3 cellular contexts compared by ENCODE assay signal in genomic region chr12:25256005-25256404, GRCh38.
TF ChIP-seq lines count a peak whose summit lies in the region.

No MANE protein-coding gene starts in this region.

TF ChIP-seq in GM23338, 12 proteins besides CTCF, POLR2A, EP300 and RAD21 (continues in another document):
- TF ChIP-seq EZH2phosphoT487 (IDR thresholded peaks at IDR 0.05; ENCODE audit: unreplicated experiment), result no peak
- no peak for TF ChIP-seq EZH2 (IDR thresholded peaks at IDR 0.05; ENCODE audit: low read depth, unreplicated experiment)
- TF ChIP-seq ZNF114 (CRISPR knock-in tag; IDR thresholded peaks at IDR 0.05), result no peak
- TF ChIP-seq, protein P1, sequence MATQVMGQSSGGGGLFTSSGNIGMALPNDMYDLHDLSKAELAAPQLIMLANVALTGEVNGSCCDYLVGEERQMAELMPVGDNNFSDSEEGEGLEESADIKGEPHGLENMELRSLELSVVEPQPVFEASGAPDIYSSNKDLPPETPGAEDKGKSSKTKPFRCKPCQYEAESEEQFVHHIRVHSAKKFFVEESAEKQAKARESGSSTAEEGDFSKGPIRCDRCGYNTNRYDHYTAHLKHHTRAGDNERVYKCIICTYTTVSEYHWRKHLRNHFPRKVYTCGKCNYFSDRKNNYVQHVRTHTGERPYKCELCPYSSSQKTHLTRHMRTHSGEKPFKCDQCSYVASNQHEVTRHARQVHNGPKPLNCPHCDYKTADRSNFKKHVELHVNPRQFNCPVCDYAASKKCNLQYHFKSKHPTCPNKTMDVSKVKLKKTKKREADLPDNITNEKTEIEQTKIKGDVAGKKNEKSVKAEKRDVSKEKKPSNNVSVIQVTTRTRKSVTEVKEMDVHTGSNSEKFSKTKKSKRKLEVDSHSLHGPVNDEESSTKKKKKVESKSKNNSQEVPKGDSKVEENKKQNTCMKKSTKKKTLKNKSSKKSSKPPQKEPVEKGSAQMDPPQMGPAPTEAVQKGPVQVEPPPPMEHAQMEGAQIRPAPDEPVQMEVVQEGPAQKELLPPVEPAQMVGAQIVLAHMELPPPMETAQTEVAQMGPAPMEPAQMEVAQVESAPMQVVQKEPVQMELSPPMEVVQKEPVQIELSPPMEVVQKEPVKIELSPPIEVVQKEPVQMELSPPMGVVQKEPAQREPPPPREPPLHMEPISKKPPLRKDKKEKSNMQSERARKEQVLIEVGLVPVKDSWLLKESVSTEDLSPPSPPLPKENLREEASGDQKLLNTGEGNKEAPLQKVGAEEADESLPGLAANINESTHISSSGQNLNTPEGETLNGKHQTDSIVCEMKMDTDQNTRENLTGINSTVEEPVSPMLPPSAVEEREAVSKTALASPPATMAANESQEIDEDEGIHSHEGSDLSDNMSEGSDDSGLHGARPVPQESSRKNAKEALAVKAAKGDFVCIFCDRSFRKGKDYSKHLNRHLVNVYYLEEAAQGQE (IDR thresholded peaks at IDR 0.05; ENCODE audit: unreplicated experiment), result no peak
- TF ChIP-seq JUNB (IDR thresholded peaks at IDR 0.05; ENCODE audit: unreplicated experiment), result no peak
- no peak for TF ChIP-seq NANOG (IDR thresholded peaks at IDR 0.05; ENCODE audit: borderline replicate concordance)

TF ChIP-seq in WTC11, 78 proteins besides CTCF, POLR2A, EP300 and RAD21:
- TF ChIP-seq GABPB1 (CRISPR knock-in tag; IDR thresholded peaks at IDR 0.05) (0 out of 2 replicates have a peak, but pooled peaks have one; percentile 40), SMAD3 (CRISPR knock-in tag; IDR thresholded peaks at IDR 0.05; ENCODE audit: borderline replicate concordance) (no peak)
TF ChIP-seq in WTC11: peak in this region for 1.

TF ChIP-seq in HepG2, 621 proteins besides CTCF, POLR2A, EP300 and RAD21 (continues in another document):
- TF ChIP-seq ARID5B (CRISPR knock-in tag; IDR thresholded peaks at IDR 0.05) (peak; percentile 40; the same call in 1 of the 2 replicates), MATR3 (CRISPR knock-in tag; IDR thresholded peaks at IDR 0.05) (no peak), ZNF530 (CRISPR knock-in tag; IDR thresholded peaks at IDR 0.05; ENCODE audit: low read depth) (no peak), TMF1 (CRISPR knock-in tag; IDR thresholded peaks at IDR 0.05; ENCODE audit: low read depth) (no peak), ZNF7 (CRISPR knock-in tag; IDR thresholded peaks at IDR 0.05) (no peak), ZNF839 (CRISPR knock-in tag; IDR thresholded peaks at IDR 0.05; ENCODE audit: borderline replicate concordance) (no peak), CBFB (CRISPR knock-in tag; IDR thresholded peaks at IDR 0.05) (peak; percentile 86), ZNF143 (CRISPR knock-in tag; IDR thresholded peaks at IDR 0.05) (no peak), EED (CRISPR knock-in tag; IDR thresholded peaks at IDR 0.05) (no peak), E2F1 (CRISPR knock-in tag; IDR thresholded peaks at IDR 0.05) (no peak), SP2 (CRISPR knock-in tag; IDR thresholded peaks at IDR 0.05) (no peak), ZNF644 (CRISPR knock-in tag; IDR thresholded peaks at IDR 0.05; ENCODE audit: low read depth) (no peak), SNAPC4 (CRISPR knock-in tag; IDR thresholded peaks at IDR 0.05) (no peak), KLF9 (CRISPR knock-in tag; IDR thresholded peaks at IDR 0.05; ENCODE audit: low read depth) (no peak), HDAC2 (CRISPR knock-in tag; IDR thresholded peaks at IDR 0.05) (0 out of 2 replicates have a peak, but pooled peaks have one; percentile 53), MIXL1 (CRISPR knock-in tag; IDR thresholded peaks at IDR 0.05) (peak; percentile 64; the same call in 1 of the 2 replicates), AGO2 (optimal IDR thresholded peaks at IDR 0.05; ENCODE audit: low read depth, low read length) (no peak), ZSCAN31 (CRISPR knock-in tag; IDR thresholded peaks at IDR 0.05; ENCODE audit: low read depth) (no peak), NR2F6 (IDR thresholded peaks at IDR 0.05) (0 out of 2 replicates have a peak, but pooled peaks have one; percentile 21), NR2F6 (CRISPR knock-in tag; IDR thresholded peaks at IDR 0.05) (peak; percentile 52; the same call in 1 of the 2 replicates), SAP130 (CRISPR knock-in tag; IDR thresholded peaks at IDR 0.05; ENCODE audit: low read depth) (no peak; the same call in 1 of the 2 replicates), FOXA1 (IDR thresholded peaks at IDR 0.05) (no peak), FOXA1 (CRISPR knock-in tag; IDR thresholded peaks at IDR 0.05) (peak; percentile 93), SMAD9 (CRISPR knock-in tag; IDR thresholded peaks at IDR 0.05) (no peak), ZEB1 (IDR thresholded peaks at IDR 0.05; ENCODE audit: insufficient replicate concordance, low read depth) (peak; percentile 89), PREB (CRISPR knock-in tag; IDR thresholded peaks at IDR 0.05) (no peak), HOXA9 (CRISPR knock-in tag; IDR thresholded peaks at IDR 0.05; ENCODE audit: borderline replicate concordance) (no peak), JUND (CRISPR knock-in tag; IDR thresholded peaks at IDR 0.05) (no peak), CEBPG (CRISPR knock-in tag; IDR thresholded peaks at IDR 0.05) (peak; percentile 86), HMGXB3 (CRISPR knock-in tag; IDR thresholded peaks at IDR 0.05; ENCODE audit: borderline replicate concordance) (no peak)
- TF ChIP-seq, protein P2, sequence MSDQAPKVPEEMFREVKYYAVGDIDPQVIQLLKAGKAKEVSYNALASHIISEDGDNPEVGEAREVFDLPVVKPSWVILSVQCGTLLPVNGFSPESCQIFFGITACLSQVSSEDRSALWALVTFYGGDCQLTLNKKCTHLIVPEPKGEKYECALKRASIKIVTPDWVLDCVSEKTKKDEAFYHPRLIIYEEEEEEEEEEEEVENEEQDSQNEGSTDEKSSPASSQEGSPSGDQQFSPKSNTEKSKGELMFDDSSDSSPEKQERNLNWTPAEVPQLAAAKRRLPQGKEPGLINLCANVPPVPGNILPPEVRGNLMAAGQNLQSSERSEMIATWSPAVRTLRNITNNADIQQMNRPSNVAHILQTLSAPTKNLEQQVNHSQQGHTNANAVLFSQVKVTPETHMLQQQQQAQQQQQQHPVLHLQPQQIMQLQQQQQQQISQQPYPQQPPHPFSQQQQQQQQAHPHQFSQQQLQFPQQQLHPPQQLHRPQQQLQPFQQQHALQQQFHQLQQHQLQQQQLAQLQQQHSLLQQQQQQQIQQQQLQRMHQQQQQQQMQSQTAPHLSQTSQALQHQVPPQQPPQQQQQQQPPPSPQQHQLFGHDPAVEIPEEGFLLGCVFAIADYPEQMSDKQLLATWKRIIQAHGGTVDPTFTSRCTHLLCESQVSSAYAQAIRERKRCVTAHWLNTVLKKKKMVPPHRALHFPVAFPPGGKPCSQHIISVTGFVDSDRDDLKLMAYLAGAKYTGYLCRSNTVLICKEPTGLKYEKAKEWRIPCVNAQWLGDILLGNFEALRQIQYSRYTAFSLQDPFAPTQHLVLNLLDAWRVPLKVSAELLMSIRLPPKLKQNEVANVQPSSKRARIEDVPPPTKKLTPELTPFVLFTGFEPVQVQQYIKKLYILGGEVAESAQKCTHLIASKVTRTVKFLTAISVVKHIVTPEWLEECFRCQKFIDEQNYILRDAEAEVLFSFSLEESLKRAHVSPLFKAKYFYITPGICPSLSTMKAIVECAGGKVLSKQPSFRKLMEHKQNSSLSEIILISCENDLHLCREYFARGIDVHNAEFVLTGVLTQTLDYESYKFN (CRISPR knock-in tag; conservative IDR thresholded peaks at IDR 0.05), result no peak; the same call in 1 of the 2 replicates
